In genomic region chr3:117117188-117117936, GRCh38 we compare ENCODE assay signal across 22 cellular contexts.
A peak's percentile ranks its signal among the peaks of the same experiment; 100 is the strongest.
DNase-seq lines count a peak whose midpoint lies in the region; ATAC-seq and FAIRE-seq lines count a peak whose summit lies in the region.
"Had no signal": no experiment of that assay in that cellular context is flagged by ENCODE, and none has a peak within 500 bp of the region (broad histone marks: within the 10 kb centered on the region; RNA-seq: fewer than 3 reads in every experiment).

No MANE protein-coding gene starts in this region.

- no peak for FAIRE-seq in small intestine (lab: Jason Lieb, UNC)
- FAIRE-seq: GM12892, GM19239, H54 had no signal

- no peak overlapping the region for H3K56ac ChIP-seq in mesendoderm (ENCODE audit: low read length)

- no peak overlapping the region for H2BK120ac ChIP-seq in mesendoderm (ENCODE audit: low read depth, low read length)

- no peak for ATAC-seq in effector memory CD8-positive, alpha-beta T cell (replicated peaks)
- ATAC-seq in GM18868 (IDR thresholded peaks at IDR 0.05; ENCODE audit: unreplicated experiment), result no peak

- H3K27me3 ChIP-seq in mesendoderm (ENCODE audit: insufficient read depth, low read length, poor library complexity), result no peaks in the 10 kb centered on the region
- no peaks in the 10 kb centered on the region for H3K27me3 ChIP-seq in small intestine (ENCODE audit: control insufficient read depth in 2 of 2, insufficient read depth in 2 of 2, low read length in 2 of 2)
- H3K27me3 ChIP-seq: BLaER1 had no signal

- H3K27me3 Mint-ChIP-seq in effector memory CD8-positive, alpha-beta T cell, result no peaks in the 10 kb centered on the region
- H3K27me3 Mint-ChIP-seq: CD4-positive, alpha-beta T cell had no signal

- H2BK15ac ChIP-seq in mesendoderm (replicated peaks; ENCODE audit: low read depth), result no peak overlapping the region

- no peak overlapping the region for H4K8ac ChIP-seq in mesendoderm (ENCODE audit: low read depth, low read length)

- H4K5ac ChIP-seq in mesendoderm (ENCODE audit: low read length), result no peak overlapping the region

- H3K4me1 ChIP-seq in mesendoderm (ENCODE audit: control insufficient read depth, low read depth, low read length) (peaks cover 3% of the 10 kb centered on the region), small intestine (ENCODE audit: control insufficient read depth in 2 of 2, insufficient read depth in 1 of 2, low read depth in 1 of 2, low read length in 1 of 2) (no peaks in the 10 kb centered on the region)
- H3K4me1 ChIP-seq: BLaER1, Caco-2 had no signal

- no peak overlapping the region for H2AK5ac ChIP-seq in mesendoderm (ENCODE audit: low read length)

- no peak overlapping the region for H3K27ac Mint-ChIP-seq in effector memory CD8-positive, alpha-beta T cell
- H3K27ac Mint-ChIP-seq: CD4-positive, alpha-beta T cell had no signal

- H3K79me2 ChIP-seq in mesendoderm (ENCODE audit: control insufficient read depth, insufficient read depth, low read length), result no peaks in the 10 kb centered on the region

- H3K9ac ChIP-seq in SK-N-MC (ENCODE audit: insufficient read length) (no peak overlapping the region), mesendoderm (ENCODE audit: low read length) (no peak overlapping the region)
- H3K9ac ChIP-seq: BLaER1 had no signal

- no peak overlapping the region for H3K4me2 ChIP-seq in mesendoderm (ENCODE audit: low read length)
- H3K4me2 ChIP-seq: BLaER1 had no signal

- H3K27ac ChIP-seq in SK-N-MC (0 out of 2 replicates have a peak overlapping the region, but pooled peaks have one; percentile 98), mesendoderm (ENCODE audit: low read depth, low read length) (no peak overlapping the region), small intestine (ENCODE audit: low read depth in 1 of 2, low read length in 1 of 2) (no peak overlapping the region)
- H3K27ac ChIP-seq: BLaER1, RWPE1 had no signal

- H3K9me3 ChIP-seq in SK-N-MC (ENCODE audit: low read depth, low read length) (no peaks in the 10 kb centered on the region), small intestine (ENCODE audit: control insufficient read depth, low read depth) (no peaks in the 10 kb centered on the region)
- H3K9me3 ChIP-seq: BLaER1, Caco-2 had no signal

- no CpG with 5 or more reads among the region's 2 CpGs for WGBS in mesendoderm (ENCODE audit: extremely low coverage, insufficient coverage, low lambda C conversion rate)
- WGBS in small intestine, 3 donors, result 24 to 58% (median 47%) methylated on average over 2 of the region's 2 CpGs

- H3K23ac ChIP-seq in mesendoderm (ENCODE audit: low read length), result no peak overlapping the region

- H3K36me3 ChIP-seq in SK-N-MC (ENCODE audit: insufficient read depth, low read length), result no peaks in the 10 kb centered on the region
- no peaks in the 10 kb centered on the region for H3K36me3 ChIP-seq in mesendoderm (ENCODE audit: control insufficient read depth, insufficient read depth, low read length)
- H3K36me3 ChIP-seq in small intestine (ENCODE audit: control insufficient read depth in 2 of 2, insufficient read depth in 2 of 2, low read length in 2 of 2), result no peaks in the 10 kb centered on the region
- H3K36me3 ChIP-seq: BLaER1 had no signal

- peak; percentile 9 for DNase-seq in HT-29 (ENCODE audit: low spot score)
- no peak for DNase-seq in SK-N-MC (ENCODE audit: low read depth, low spot score)
- peak; percentile 3 for DNase-seq in mesendoderm
- DNase-seq in small intestine, result peak; percentile 10
- no peak for DNase-seq in effector memory CD8-positive, alpha-beta T cell
- DNase-seq in amniotic stem cell (lab: John Stamatoyannopoulos, UW), result no peak
- DNase-seq: Caco-2; CD4-positive, alpha-beta T cell; DMS 273 treated with DMSO at 0.1 percent for 48 hours; KBM-7; NCI-H1092 treated with DMSO at 0.1 percent for 48 hours; NCI-H1436 treated with DMSO at 0.1 percent for 48 hours; NCI-H1930; NCI-H2227 treated with DMSO at 0.1 percent for 48 hours; NCI-H510A; SHP77 treated with DMSO at 0.1 percent for 48 hours had no signal

- H3K18ac ChIP-seq in mesendoderm (ENCODE audit: low read length), result no peak overlapping the region

- no peaks in the 10 kb centered on the region for H3K4me1 Mint-ChIP-seq in effector memory CD8-positive, alpha-beta T cell (ENCODE audit: low read depth in 2 of 2)

- no peak overlapping the region for H2BK5ac ChIP-seq in mesendoderm (ENCODE audit: low read length)

- no peaks in the 10 kb centered on the region for H3K36me3 Mint-ChIP-seq in effector memory CD8-positive, alpha-beta T cell (ENCODE audit: insufficient read depth)

- H3K4me3 Mint-ChIP-seq in effector memory CD8-positive, alpha-beta T cell, result no peak overlapping the region
- H3K4me3 Mint-ChIP-seq: CD4-positive, alpha-beta T cell had no signal

- H3K4me3 ChIP-seq in SK-N-MC, result no peak overlapping the region
- H3K4me3 ChIP-seq in mesendoderm (ENCODE audit: low read length), result no peak overlapping the region
- H3K4me3 ChIP-seq in small intestine (ENCODE audit: low read depth in 1 of 2, low read length in 2 of 2), result no peak overlapping the region
- H3K4me3 ChIP-seq: BLaER1 had no signal

- peaks cover 0 to 2% of the 10 kb centered on the region in 2 donors for H3K9me3 Mint-ChIP-seq in effector memory CD8-positive, alpha-beta T cell
- H3K9me3 Mint-ChIP-seq: CD4-positive, alpha-beta T cell had no signal

- H3K79me1 ChIP-seq in mesendoderm (ENCODE audit: low read length), result no peaks in the 10 kb centered on the region

- H3K4ac ChIP-seq in mesendoderm (ENCODE audit: low read depth, low read length), result no peak overlapping the region

Comparison
In these comparisons a context has a peak if more than half of its experiments do, and no peak if none do; other contexts are left out.
1. DNase-seq: peak in HT-29 (single experiment), mesendoderm (single experiment) and small intestine (single experiment); none in SK-N-MC (single experiment), effector memory CD8-positive, alpha-beta T cell (0 of 3) and amniotic stem cell (single experiment).